Comparison of ENCODE assay signal across 8 cellular contexts in the genomic region with DNA sequence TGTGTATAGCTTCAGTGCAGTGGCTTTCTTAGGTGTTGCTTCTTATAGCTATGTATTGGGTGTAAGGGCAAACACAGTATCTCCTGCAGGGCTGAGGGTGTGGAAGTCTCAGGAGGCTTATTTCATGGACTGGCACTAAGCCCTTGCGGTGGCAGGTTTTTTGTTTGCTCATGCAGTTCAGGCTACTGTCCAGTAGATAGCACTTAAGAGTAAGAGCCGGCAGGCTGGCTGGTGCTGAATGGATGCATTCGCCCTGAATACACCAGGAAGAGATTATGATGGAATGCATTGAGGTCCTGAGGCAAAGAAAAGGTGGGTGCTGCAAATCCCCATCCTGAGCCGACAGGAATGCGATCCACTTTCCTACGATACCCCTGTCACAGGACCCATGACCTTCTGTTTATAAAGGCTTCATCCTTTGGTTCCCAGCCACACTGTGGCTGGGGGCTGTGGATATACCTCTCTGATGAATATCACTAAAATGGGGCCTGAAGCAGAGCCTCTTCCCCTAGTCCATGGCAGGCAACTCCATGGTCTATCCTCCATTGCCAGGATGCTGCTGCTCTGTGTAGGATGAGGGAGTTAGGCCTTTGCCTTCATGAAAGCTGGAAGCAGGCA. TPM values are rescaled to one million over a fixed set of nuclear protein-coding genes. Genes with fewer than 3 reads are reported as not detected.
A peak's percentile ranks its signal among the peaks of the same experiment; 100 is the strongest.
DNase-seq lines count a peak whose midpoint lies in the region; TF ChIP-seq lines count a peak whose summit lies in the region.

No MANE protein-coding gene starts in this region.

- peak; percentile 45 for DNase-seq in DMS 273 (lab: John Stamatoyannopoulos, UW; ENCODE audit: unreplicated experiment)
- DNase-seq in DMS 273 treated with DMSO at 0.1 percent for 48 hours (lab: John Stamatoyannopoulos, UW): no peak
- DNase-seq in NCI-H345 (lab: John Stamatoyannopoulos, UW): peak; percentile 21
- peak; percentile 91 for DNase-seq in choroid plexus epithelial cell (ENCODE audit: low read depth)
- DNase-seq in mucosa of gallbladder (ENCODE audit: low spot score): peak; percentile 75
- no peak for DNase-seq in CD14-positive monocyte (ENCODE audit: low spot score)
- DNase-seq in activated CD4-positive, CD25-positive, alpha-beta regulatory T cell (lab: John Stamatoyannopoulos, UW): no peak
- DNase-seq in stimulated activated CD4-positive, alpha-beta T cell treated with anti-CD3 and anti-CD28 coated beads, Interleukin-2, amount 100 ng/mL, for 48 hours: no peak

- no peaks in the 10 kb centered on the region for H3K4me1 Mint-ChIP-seq in CD14-positive monocyte

- peaks cover 0 to 7% (median 3%) of the 10 kb centered on the region in 3 donors for H3K27me3 Mint-ChIP-seq in CD14-positive monocyte (ENCODE audit: low read depth in 3 of 3)

- no peaks in the 10 kb centered on the region for H3K36me3 Mint-ChIP-seq in CD14-positive monocyte

- H3K4me3 ChIP-seq in choroid plexus epithelial cell (ENCODE audit: low read depth, low read length): no peak overlapping the region

- TF ChIP-seq CTCF in choroid plexus epithelial cell (conservative IDR thresholded peaks at IDR 0.05; ENCODE audit: low read depth, low read length): peak; percentile 92
- TF ChIP-seq CTCF in CD14-positive monocyte (IDR thresholded peaks at IDR 0.05): no peak

- no peak overlapping the region for H3K4me3 Mint-ChIP-seq in CD14-positive monocyte

- intact Hi-C loops in CD14-positive monocyte (cut with micrococcal nuclease): no loop called here

- no peak overlapping the region for H3K27ac Mint-ChIP-seq in CD14-positive monocyte

- H3K9me3 Mint-ChIP-seq in CD14-positive monocyte: peaks cover 0 to 7% (median 2%) of the 10 kb centered on the region in 7 donors

RNA-seq across cellular contexts. Expression of gene ANXA8, which starts 44.9 kb away (rescaled TPM):
- 0.52 TPM for total RNA-seq in mucosa of gallbladder
- 1 to 10 TPM in 1 of 2 donors, under 1 TPM in 1; 0.97 to 2.9 TPM for polyA plus RNA-seq in CD14-positive monocyte

RNA-seq across cellular contexts. Expression of gene FAM25G, which starts 52.5 kb away (rescaled TPM):
- not detected for total RNA-seq in mucosa of gallbladder
- polyA plus RNA-seq in CD14-positive monocyte: not detected

RNA-seq across cellular contexts. Expression of gene ZNF488, which starts 54.9 kb away (rescaled TPM):
- 1.8 TPM for total RNA-seq in mucosa of gallbladder
- polyA plus RNA-seq in CD14-positive monocyte: not detected

Comparison
In these comparisons a context has a peak if more than half of its experiments do, and no peak if none do; other contexts are left out.
1. DNase-seq: peak in DMS 273 (single experiment), NCI-H345 (single experiment), choroid plexus epithelial cell (single experiment) and mucosa of gallbladder (single experiment); none in DMS 273 treated with DMSO at 0.1 percent for 48 hours (single experiment), CD14-positive monocyte (single experiment), activated CD4-positive, CD25-positive, alpha-beta regulatory T cell (0 of 4) and stimulated activated CD4-positive, alpha-beta T cell treated with anti-CD3 and anti-CD28 coated beads, Interleukin-2, amount 100 ng/mL, for 48 hours (0 of 2).